1 cellular context compared by ENCODE assay signal in genomic region chr3:191518861-191519260, GRCh38.
TF ChIP-seq lines count a peak whose summit lies in the region.

No MANE protein-coding gene starts in this region.

TF ChIP-seq in HepG2, 621 proteins besides CTCF, POLR2A, EP300 and RAD21 (continued from another document):
- TF ChIP-seq ZBTB10 (CRISPR knock-in tag; IDR thresholded peaks at IDR 0.05; ENCODE audit: borderline replicate concordance) = no peak
